In the genomic region with DNA sequence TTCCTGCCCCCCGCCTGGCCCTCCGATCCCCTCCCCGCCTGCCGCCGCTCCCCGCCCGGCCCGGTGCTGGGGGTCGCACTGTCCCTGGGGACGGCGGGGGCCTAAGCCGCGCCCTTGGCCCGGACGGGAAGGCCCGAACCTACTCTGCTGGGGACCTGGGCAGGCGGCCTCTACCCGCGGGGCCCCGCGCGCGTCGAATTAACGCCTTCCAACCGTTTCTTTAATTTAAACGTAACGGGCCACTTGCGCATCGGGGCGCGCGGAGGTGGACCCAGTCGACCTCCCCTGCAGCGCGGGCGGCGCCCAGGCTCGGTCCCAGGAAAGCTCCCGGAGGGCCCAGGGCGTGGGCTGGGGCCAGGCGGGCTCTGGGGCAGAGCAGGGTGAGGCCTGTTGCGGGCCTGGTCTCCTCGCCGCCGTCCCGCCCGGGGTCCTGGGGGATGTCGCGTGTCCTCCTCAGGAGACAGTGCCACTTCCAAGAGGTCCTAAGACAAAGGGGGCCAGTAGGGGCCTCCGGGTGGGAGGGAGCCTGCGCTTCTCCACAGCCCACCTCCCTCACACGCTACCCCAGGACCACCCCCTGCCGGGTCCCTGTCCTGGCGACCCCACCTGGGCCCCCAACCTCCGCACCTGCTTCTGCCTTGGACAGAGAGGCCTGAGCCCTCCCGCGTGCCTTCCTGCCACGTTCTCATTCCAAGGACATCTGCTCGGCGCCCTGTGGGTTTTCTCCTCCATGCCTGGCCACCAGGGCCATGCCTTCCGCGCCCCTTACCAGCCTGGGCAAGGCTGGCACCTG, we compare ENCODE assay signal across 8 cellular contexts. TPM values are rescaled to one million over a fixed set of nuclear protein-coding genes. Genes with fewer than 3 reads are reported as not detected.
A peak's percentile ranks its signal among the peaks of the same experiment; 100 is the strongest.
DNase-seq lines count a peak whose midpoint lies in the region; ATAC-seq and TF ChIP-seq lines count a peak whose summit lies in the region.
"Had no signal": no experiment of that assay in that cellular context is flagged by ENCODE, and none has a peak within 500 bp of the region (broad histone marks: within the 10 kb centered on the region; RNA-seq: fewer than 3 reads in every experiment).

No MANE protein-coding gene starts in this region.

- ATAC-seq in GM19455 (IDR thresholded peaks at IDR 0.05; ENCODE audit: unreplicated experiment) (peak; percentile 20), heart left ventricle (peak in 3 of 4 donors; percentile 16 to 35 (median 23))

- H3K27me3 ChIP-seq in heart left ventricle = peaks cover 18 to 45% (median 36%) of the 10 kb centered on the region in 9 donors
- H3K27me3 ChIP-seq in skeletal muscle satellite cell (ENCODE audit: control insufficient read depth, insufficient read depth, low read length) = peaks cover 39% of the 10 kb centered on the region

- no peak overlapping the region for H3K9ac ChIP-seq in skeletal muscle satellite cell (ENCODE audit: low read depth, low read length)

- no peaks in the 10 kb centered on the region for H3K36me3 ChIP-seq in heart left ventricle
- H3K36me3 ChIP-seq in skeletal muscle satellite cell (ENCODE audit: insufficient read depth, low read length) = no peaks in the 10 kb centered on the region

- intact Hi-C loops in heart left ventricle (cut with DNase I) = no loop called here

- WGBS in heart left ventricle, 4 donors = 9 to 45% (median 14%) methylated on average over 12 to 63 of the region's 63 CpGs

- H3K4me3 ChIP-seq in heart left ventricle (peak overlapping the region in 9 of 12 donors; percentile 30 to 56 (median 38)), skeletal muscle satellite cell (ENCODE audit: low read length) (peak overlapping the region; percentile 47)

- peak overlapping the region; percentile 67 for H3K4me2 ChIP-seq in skeletal muscle satellite cell (ENCODE audit: low read length)

- peak; percentile 31 for DNase-seq in NCI-H69 (lab: John Stamatoyannopoulos, UW)
- DNase-seq in heart left ventricle = no peak
- DNase-seq in activated gamma-delta T cell treated with Interleukin-2 at 50 U/mL for 16 hours = no peak
- no peak for DNase-seq in amniotic stem cell (lab: John Stamatoyannopoulos, UW)
- no peak for DNase-seq in hepatic stellate cell (ENCODE audit: low spot score)
- DNase-seq: NCI-H1694 had no signal

- peaks cover 7 to 28% (median 13%) of the 10 kb centered on the region in 12 donors for H3K4me1 ChIP-seq in heart left ventricle
- H3K4me1 ChIP-seq in skeletal muscle satellite cell (ENCODE audit: control insufficient read depth, insufficient read depth, low read length) = no peaks in the 10 kb centered on the region

- H3K9me3 ChIP-seq in heart left ventricle = peaks cover 0 to 7% (median 0%) of the 10 kb centered on the region in 12 donors
- H3K9me3 ChIP-seq in skeletal muscle satellite cell (replicated peaks; ENCODE audit: low read length) = no peaks in the 10 kb centered on the region

- no peak for TF ChIP-seq CTCF in heart left ventricle (IDR thresholded peaks at IDR 0.05)

- no peak for TF ChIP-seq POLR2A in heart left ventricle (IDR thresholded peaks at IDR 0.05)

- H3K27ac ChIP-seq in heart left ventricle = no peak overlapping the region

RNA-seq across cellular contexts. Expression of gene PTPRN2, which starts 0.7 kb away (rescaled TPM):
- total RNA-seq in heart left ventricle = 1 to 10 TPM in 7 of 9 donors, under 1 TPM in 2; 0.69 to 2.3 (median 1.3) TPM
- 1 to 10 TPM in 1 of 2 donors, under 1 TPM in 1; 0.61 to 1.3 TPM for polyA plus RNA-seq in heart left ventricle
- total RNA-seq in skeletal muscle satellite cell (2012; rRNA removed) = 0.44 and 0.76 TPM in 2 replicates
